ENCODE assay signal across 9 cellular contexts in the genomic region with DNA sequence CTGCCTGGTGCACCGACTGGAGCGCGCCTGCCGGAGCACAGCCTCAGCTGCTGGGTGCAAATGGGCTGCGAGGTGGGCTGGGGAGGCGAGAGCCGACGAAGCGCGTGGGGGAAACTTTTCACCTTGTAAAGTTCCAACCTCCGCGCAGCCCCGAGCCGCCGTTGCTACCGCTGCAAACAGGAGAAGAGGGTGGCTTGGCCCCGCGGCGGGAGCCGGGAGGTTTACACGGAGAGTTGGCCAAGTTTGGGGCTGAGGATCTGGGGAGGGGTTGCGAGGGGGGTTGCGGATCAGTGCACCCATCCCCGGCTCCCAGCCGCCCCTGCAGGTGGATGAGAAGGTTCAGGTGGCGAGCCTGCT. TPM values are rescaled to one million over a fixed set of nuclear protein-coding genes. Genes with fewer than 3 reads are reported as not detected.
DNase-seq lines count a peak whose midpoint lies in the region.
"Had no signal": no experiment of that assay in that cellular context is flagged by ENCODE, and none has a peak within 500 bp of the region (broad histone marks: within the 10 kb centered on the region; RNA-seq: fewer than 3 reads in every experiment).

No MANE protein-coding gene starts in this region.

- WGBS in ectodermal cell, 2 experiments = 0 to 1% methylated on average over 26 of the region's 26 CpGs
- 1% methylated on average over 15 to 18 of the region's 26 CpGs for WGBS in mesodermal cell (ENCODE audit: insufficient coverage in 2 of 2), 2 experiments

- H3K27me3 ChIP-seq in ectodermal cell (ENCODE audit: control insufficient read depth, insufficient read depth, low read length, poor library complexity, severe bottlenecking) = peaks cover 48% of the 10 kb centered on the region
- H3K27me3 ChIP-seq: BLaER1 had no signal

- H3K27ac ChIP-seq in ectodermal cell (ENCODE audit: insufficient read depth, low read depth, low read length, poor library complexity, severe bottlenecking) (no peak overlapping the region), mesodermal cell (ENCODE audit: low read depth, low read length, severe bottlenecking) (peak overlapping the region; percentile 41)
- H3K27ac ChIP-seq: BLaER1 had no signal

- peak overlapping the region; percentile 55 for H3K4me3 ChIP-seq in ectodermal cell (ENCODE audit: insufficient read depth, low read depth, low read length)
- peak overlapping the region; percentile 61 for H3K4me3 ChIP-seq in mesodermal cell (ENCODE audit: extremely low read depth, insufficient read depth, low read length, poor library complexity, severe bottlenecking)
- H3K4me3 ChIP-seq: BLaER1 had no signal

- DNase-seq in NCI-H748 (lab: John Stamatoyannopoulos, UW; ENCODE audit: unreplicated experiment) = peak; percentile 57
- no peak for DNase-seq in NCI-H748 treated with DMSO at 0.1 percent for 48 hours (lab: John Stamatoyannopoulos, UW)
- DNase-seq in ureter (ENCODE audit: low spot score) = peak; percentile 42
- no peak for DNase-seq in NCI-H187 treated with DMSO at 0.1 percent for 48 hours (lab: John Stamatoyannopoulos, UW)
- no peak for DNase-seq in activated naive CD4-positive, alpha-beta T cell (lab: John Stamatoyannopoulos, UW)
- DNase-seq in medulla oblongata (ENCODE audit: extremely low spot score) = no peak

- H3K36me3 ChIP-seq in ectodermal cell (ENCODE audit: control insufficient read depth, insufficient read depth, low read length) (no peaks in the 10 kb centered on the region), mesodermal cell (ENCODE audit: control insufficient read depth, insufficient read depth, low read length) (no peaks in the 10 kb centered on the region)
- H3K36me3 ChIP-seq: BLaER1 had no signal

- H3K9me3 ChIP-seq in ectodermal cell (ENCODE audit: control insufficient read depth, low read length) (no peaks in the 10 kb centered on the region), mesodermal cell (ENCODE audit: control insufficient read depth, low read length) (no peaks in the 10 kb centered on the region)

- peaks cover 29% of the 10 kb centered on the region for H3K4me1 ChIP-seq in ectodermal cell (ENCODE audit: control insufficient read depth, insufficient read depth, low read length)
- H3K4me1 ChIP-seq in mesodermal cell (ENCODE audit: control insufficient read depth, insufficient read depth, low read length, poor library complexity, severe bottlenecking) = peaks cover 17% of the 10 kb centered on the region
- H3K4me1 ChIP-seq: BLaER1 had no signal

RNA-seq across cellular contexts. Expression of a gene that starts 0.6 kb away (rescaled TPM):
- polyA plus RNA-seq in ectodermal cell (2013, experiment 1 of 4) = 3.3 TPM
- polyA plus RNA-seq in ectodermal cell (2013, experiment 2 of 4) = 3.6 TPM
- polyA plus RNA-seq in ectodermal cell (2013, experiment 3 of 4) = 4.6 TPM
- polyA plus RNA-seq in ectodermal cell (2013, experiment 4 of 4) = 4.7 TPM
- 3.4 TPM for polyA plus RNA-seq in mesodermal cell (2013, experiment 1 of 2)
- 2.8 TPM for polyA plus RNA-seq in mesodermal cell (2013, experiment 2 of 2)
- total RNA-seq in ureter = 16.1 TPM

Comparison
In these comparisons a context has a peak if more than half of its experiments do, and no peak if none do; other contexts are left out.
1. DNase-seq: peak in NCI-H748 (single experiment) and ureter (single experiment); none in NCI-H748 treated with DMSO at 0.1 percent for 48 hours (single experiment), NCI-H187 treated with DMSO at 0.1 percent for 48 hours (single experiment), activated naive CD4-positive, alpha-beta T cell (0 of 4) and medulla oblongata (single experiment).